In the genomic region with DNA sequence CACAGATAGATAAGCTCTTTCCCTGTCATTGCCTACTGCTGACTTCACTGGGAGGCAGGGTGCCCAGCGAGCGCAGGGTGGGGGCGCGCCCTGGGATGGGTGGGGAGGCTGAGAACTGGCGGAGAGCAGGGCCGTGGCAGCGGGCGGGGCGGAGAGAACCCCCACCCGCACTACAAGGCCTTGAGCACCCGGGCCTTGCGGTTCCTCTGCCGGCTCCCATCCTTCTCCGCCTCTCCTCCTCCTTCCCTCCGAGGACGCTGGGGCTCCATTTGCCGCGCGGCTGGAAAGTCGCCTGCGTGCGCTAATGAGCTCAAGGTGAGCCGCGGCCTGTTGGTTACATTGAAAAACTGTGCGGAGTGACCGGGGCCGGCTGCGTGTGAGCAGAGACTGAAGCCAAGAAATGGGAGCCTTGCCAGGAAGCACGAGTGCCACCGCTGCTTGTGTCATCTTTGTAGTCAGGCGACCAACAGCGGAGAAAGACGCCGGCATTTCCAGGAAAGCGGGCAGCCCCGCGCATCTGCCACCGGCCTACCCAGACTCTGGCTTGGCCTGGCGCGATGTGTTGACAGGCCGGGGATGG, we compare ENCODE assay signal across 14 cellular contexts.
DNase-seq lines count a peak whose midpoint lies in the region; ATAC-seq and TF ChIP-seq lines count a peak whose summit lies in the region.
"Had no signal": no experiment of that assay in that cellular context is flagged by ENCODE, and none has a peak within 500 bp of the region (broad histone marks: within the 10 kb centered on the region; RNA-seq: fewer than 3 reads in every experiment).

No MANE protein-coding gene starts in this region.

- peak overlapping the region; percentile 31 for H3K4me3 ChIP-seq in AG10803 (ENCODE audit: low read length)
- peak overlapping the region; percentile 30 for H3K4me3 ChIP-seq in coronary artery
- H3K4me3 ChIP-seq: cardiac muscle cell, lung, neural progenitor cell, transverse colon had no signal

- no peak for ATAC-seq in GM18867 (IDR thresholded peaks at IDR 0.05; ENCODE audit: unreplicated experiment)
- ATAC-seq: activated CD8-positive, alpha-beta T cell treated with anti-CD3 and anti-CD28 coated beads, Interleukin-2, amount 10 ng/mL, durations not matched to agents 7 days and 5 days had no signal

- TF ChIP-seq CTCF in AG10803 (conservative IDR thresholded peaks at IDR 0.05; ENCODE audit: low read length) (no peak), coronary artery (IDR thresholded peaks at IDR 0.05) (no peak)

- DNase-seq in AG10803 (ENCODE audit: low read depth) (peak; percentile 21), NCI-H2227 treated with DMSO at 0.1 percent for 48 hours (lab: John Stamatoyannopoulos, UW) (peak; percentile 64), coronary artery (ENCODE audit: low spot score) (no peak), left kidney (ENCODE audit: low read depth, low spot score) (peak; percentile 74)
- DNase-seq in stimulated activated CD8-positive, alpha-beta memory T cell treated with anti-CD3 and anti-CD28 coated beads, Interleukin-4, amount 100 ng/mL, for 48 hours = no peak
- no peak for DNase-seq in activated naive CD4-positive, alpha-beta T cell treated with anti-CD3 and anti-CD28 coated beads, Interleukin-2, amount 50 U/mL, for 16 hours
- DNase-seq in stimulated activated CD4-positive, alpha-beta T cell treated with anti-CD3 and anti-CD28 coated beads, Interleukin-2, amount 100 ng/mL, for 48 hours = no peak
- DNase-seq: activated CD8-positive, alpha-beta T cell treated with anti-CD3 and anti-CD28 coated beads, Interleukin-2, amount 10 ng/mL, durations not matched to agents 7 days and 5 days; activated gamma-delta T cell; transverse colon had no signal

- H3K27ac ChIP-seq in coronary artery = no peak overlapping the region
- H3K27ac ChIP-seq: cardiac muscle cell, neural progenitor cell, transverse colon had no signal

Comparison
In these comparisons a context has a peak if more than half of its experiments do, and no peak if none do; other contexts are left out.
1. DNase-seq: peak in AG10803 (single experiment), NCI-H2227 treated with DMSO at 0.1 percent for 48 hours (single experiment) and left kidney (single experiment); none in coronary artery (single experiment), stimulated activated CD8-positive, alpha-beta memory T cell treated with anti-CD3 and anti-CD28 coated beads, Interleukin-4, amount 100 ng/mL, for 48 hours (single experiment), activated naive CD4-positive, alpha-beta T cell treated with anti-CD3 and anti-CD28 coated beads, Interleukin-2, amount 50 U/mL, for 16 hours (single experiment) and stimulated activated CD4-positive, alpha-beta T cell treated with anti-CD3 and anti-CD28 coated beads, Interleukin-2, amount 100 ng/mL, for 48 hours (0 of 2).